32 cellular contexts compared by ENCODE assay signal in genomic region chr7:156430109-156430508, GRCh38.
"Had no signal": no experiment of that assay in that cellular context is flagged by ENCODE, and none has a peak within 500 bp of the region (broad histone marks: within the 10 kb centered on the region; RNA-seq: fewer than 3 reads in every experiment).

No MANE protein-coding gene starts in this region.

- H3K4me3 ChIP-seq: ascending aorta, breast epithelium, cardiac muscle cell, coronary artery, dorsolateral prefrontal cortex, gastrocnemius medialis, heart left ventricle had no signal

- H3K27ac Mint-ChIP-seq: activated B cell treated with CpG ODN at 0.5 μM for 24 hours; activated CD8-positive, alpha-beta T cell treated with anti-CD3 and anti-CD28 coated beads for 36 hours; activated naive CD4-positive, alpha-beta T cell treated with anti-CD3 and anti-CD28 coated beads, Interleukin-2, amount 50 U/mL, for 72 hours; activated naive CD8-positive, alpha-beta T cell treated with anti-CD3 and anti-CD28 coated beads, Interleukin-2, amount 10 ng/mL, durations not matched to agents 7 days and 5 days; activated T-helper 17 cell treated with anti-CD3 and anti-CD28 coated beads, Interleukin-2, amount 50 U/mL, for 72 hours; brain; dendritic cell treated with granulocyte-macrophage colony-stimulating factor and Interleukin-4, amounts not matched to agents 40 ng/mL and 50 ng/mL, for 4 days; endodermal cell; T-helper 17 cell; T-helper 2 cell treated with Interferon-gamma antibody and Interleukin-4, amounts not matched to agents 5 μg/mL and 100 μg/mL, for 36 hours had no signal

- H3K36me3 ChIP-seq: ascending aorta, breast epithelium, cardiac muscle cell, gastrocnemius medialis, heart left ventricle, WERI-Rb-1 had no signal

- H3K27me3 ChIP-seq: ascending aorta, breast epithelium, cardiac muscle cell, foreskin keratinocyte, gastrocnemius medialis had no signal

- H3K9me3 Mint-ChIP-seq: activated B cell treated with CpG ODN at 0.5 μM for 24 hours; activated CD8-positive, alpha-beta T cell treated with anti-CD3 and anti-CD28 coated beads for 36 hours; activated naive CD4-positive, alpha-beta T cell treated with anti-CD3 and anti-CD28 coated beads, Interleukin-2, amount 50 U/mL, for 72 hours; activated naive CD8-positive, alpha-beta T cell treated with anti-CD3 and anti-CD28 coated beads, Interleukin-2, amount 10 ng/mL, durations not matched to agents 7 days and 5 days; activated T-cell treated with anti-CD3 and anti-CD28 coated beads, Interleukin-2, amount 50 U/mL, for 4 hours; activated T-helper 17 cell treated with anti-CD3 and anti-CD28 coated beads, Interleukin-2, amount 50 U/mL, for 72 hours; dendritic cell treated with granulocyte-macrophage colony-stimulating factor and Interleukin-4, amounts not matched to agents 40 ng/mL and 50 ng/mL, for 4 days; endodermal cell; T-helper 2 cell treated with Interferon-gamma antibody and Interleukin-4, amounts not matched to agents 5 μg/mL and 100 μg/mL, for 36 hours had no signal

- DNase-seq: activated B cell treated with CpG ODN at 0.5 μM for 24 hours; activated CD4-positive, alpha-beta T cell treated with anti-CD3 and anti-CD28 coated beads for 48 hours; activated CD4-positive, alpha-beta T cell treated with anti-CD3 and anti-CD28 coated beads, Interleukin-2, amount 50 U/mL, for 1 hour; activated CD4-positive, alpha-beta T cell treated with anti-CD3 and anti-CD28 coated beads, Interleukin-2, amount 50 U/mL, for 48 hours; activated CD8-positive, alpha-beta memory T cell treated with anti-CD3 and anti-CD28 coated beads for 24 hours; activated CD8-positive, alpha-beta T cell treated with anti-CD3 and anti-CD28 coated beads for 36 hours; activated effector memory CD4-positive, alpha-beta T cell treated with Interleukin-2 at 50 U/mL for 16 hours; activated gamma-delta T cell treated with Interleukin-2 at 50 U/mL for 16 hours; activated naive CD4-positive, alpha-beta T cell treated with Interleukin-2 at 50 U/mL for 16 hours; activated naive CD8-positive, alpha-beta T cell treated with anti-CD3 and anti-CD28 coated beads, Interleukin-2, amount 10 ng/mL, durations not matched to agents 7 days and 5 days; activated T-cell treated with anti-CD3 and anti-CD28 coated beads, Interleukin-2, amount 50 U/mL, for 4 hours; central memory CD4-positive, alpha-beta T cell; cerebellar nuclear complex; dorsolateral prefrontal cortex; effector memory CD4-positive, alpha-beta T cell; endodermal cell; foreskin keratinocyte; gastrocnemius medialis; glutamatergic neuron; heart left ventricle; T-helper 17 cell; T1000; WERI-Rb-1 had no signal

- H3K9me3 ChIP-seq: ascending aorta, breast epithelium, gastrocnemius medialis, heart left ventricle had no signal

- H3K27ac ChIP-seq: ascending aorta, breast epithelium, cardiac muscle cell, coronary artery, dorsolateral prefrontal cortex, foreskin keratinocyte, gastrocnemius medialis, heart left ventricle, WERI-Rb-1 had no signal

- H3K4me1 ChIP-seq: ascending aorta, breast epithelium, foreskin keratinocyte, gastrocnemius medialis, heart left ventricle had no signal

- H3K36me3 Mint-ChIP-seq: activated naive CD4-positive, alpha-beta T cell treated with anti-CD3 and anti-CD28 coated beads, Interleukin-2, amount 50 U/mL, for 72 hours; activated naive CD8-positive, alpha-beta T cell treated with anti-CD3 and anti-CD28 coated beads, Interleukin-2, amount 10 ng/mL, durations not matched to agents 7 days and 5 days; brain had no signal

- H3K4me1 Mint-ChIP-seq: activated B cell treated with CpG ODN at 0.5 μM for 24 hours; activated naive CD8-positive, alpha-beta T cell treated with anti-CD3 and anti-CD28 coated beads, Interleukin-2, amount 10 ng/mL, durations not matched to agents 7 days and 5 days; activated T-helper 17 cell treated with anti-CD3 and anti-CD28 coated beads, Interleukin-2, amount 50 U/mL, for 72 hours; brain; endodermal cell had no signal

- H3K4me3 Mint-ChIP-seq: activated B cell treated with CpG ODN at 0.5 μM for 24 hours; activated CD8-positive, alpha-beta T cell treated with anti-CD3 and anti-CD28 coated beads for 36 hours; activated naive CD8-positive, alpha-beta T cell treated with anti-CD3 and anti-CD28 coated beads, Interleukin-2, amount 10 ng/mL, durations not matched to agents 7 days and 5 days; activated T-cell treated with anti-CD3 and anti-CD28 coated beads, Interleukin-2, amount 50 U/mL, for 4 hours; activated T-helper 17 cell treated with anti-CD3 and anti-CD28 coated beads, Interleukin-2, amount 50 U/mL, for 72 hours; brain; dendritic cell treated with granulocyte-macrophage colony-stimulating factor and Interleukin-4, amounts not matched to agents 40 ng/mL and 50 ng/mL, for 4 days; endodermal cell; T-helper 17 cell; T-helper 2 cell treated with Interferon-gamma antibody and Interleukin-4, amounts not matched to agents 5 μg/mL and 100 μg/mL, for 36 hours had no signal
